ENCODE assay signal across 8 cellular contexts in genomic region chr1:120123813-120124212, GRCh38. TPM values are rescaled to one million over a fixed set of nuclear protein-coding genes. Genes with fewer than 3 reads are reported as not detected.
DNase-seq lines count a peak whose midpoint lies in the region; ATAC-seq and TF ChIP-seq lines count a peak whose summit lies in the region.
"Not testable (repeated sequence)": the region's sequence is repeated elsewhere in the genome, so short reads cannot be mapped to it uniquely, and the experiment has no call there.

No MANE protein-coding gene starts in this region.

- not testable (repeated sequence) for H3K27me3 ChIP-seq in CD4-positive, CD25-positive, alpha-beta regulatory T cell (ENCODE audit: control insufficient read depth, insufficient read depth, low read length); Loucy (ENCODE audit: insufficient read depth, low read length, poor library complexity, severe bottlenecking)

- not testable (repeated sequence) for H3F3A ChIP-seq in Loucy (ENCODE audit: low read depth)

- not testable (repeated sequence) for H2AFZ ChIP-seq in Loucy (ENCODE audit: low read length)

- H3K36me3 Mint-ChIP-seq in CD4-positive, CD25-positive, alpha-beta regulatory T cell; activated naive CD4-positive, alpha-beta T cell treated with anti-CD3 and anti-CD28 coated beads, Interleukin-2, amount 50 U/mL, for 72 hours: not testable (repeated sequence)

- not testable (repeated sequence) for H3K27me3 Mint-ChIP-seq in CD4-positive, CD25-positive, alpha-beta regulatory T cell

- not testable (repeated sequence) for DNase-seq in CD4-positive, CD25-positive, alpha-beta regulatory T cell; activated naive CD4-positive, alpha-beta T cell treated with anti-CD3 and anti-CD28 coated beads, Interleukin-2, amount 50 U/mL, for 72 hours (ENCODE audit: low spot score in 2 of 2); left ventricle myocardium superior
- DNase-seq in pons (ENCODE audit: low spot score), result peak; percentile 37

- H3K4me3 ChIP-seq in CD4-positive, CD25-positive, alpha-beta regulatory T cell (ENCODE audit: low read depth, low read length); Loucy (ENCODE audit: low read length, poor library complexity, severe bottlenecking): not testable (repeated sequence)

- peak; percentile 12 to 45 for ATAC-seq in CD4-positive, CD25-positive, alpha-beta regulatory T cell (ENCODE audit: low read depth in 2 of 2)
- ATAC-seq in GM19023 (IDR thresholded peaks at IDR 0.05; ENCODE audit: unreplicated experiment) (peak; percentile 49), HG02678 (IDR thresholded peaks at IDR 0.05; ENCODE audit: unreplicated experiment) (peak; percentile 59), SK-N-SH treated with all-trans-retinoic acid at 6 μM for 48 hours (peak; percentile 22; the same call in 1 of the 3 replicates), left ventricle myocardium superior (peak; percentile 71)
- peak; percentile 36 to 78 for ATAC-seq in activated naive CD4-positive, alpha-beta T cell treated with anti-CD3 and anti-CD28 coated beads, Interleukin-2, amount 50 U/mL, for 72 hours

- peaks cover 0 to 16% (median 3%) of the 10 kb centered on the region in 4 donors for H3K4me1 Mint-ChIP-seq in CD4-positive, CD25-positive, alpha-beta regulatory T cell

- not testable (repeated sequence) for H3K9me3 Mint-ChIP-seq in CD4-positive, CD25-positive, alpha-beta regulatory T cell; activated naive CD4-positive, alpha-beta T cell treated with anti-CD3 and anti-CD28 coated beads, Interleukin-2, amount 50 U/mL, for 72 hours

- H4K20me1 ChIP-seq in Loucy (ENCODE audit: insufficient read depth, low read length, poor library complexity, severe bottlenecking), result not testable (repeated sequence)

- not testable (repeated sequence) for H3K9ac ChIP-seq in Loucy (ENCODE audit: low read depth, low read length, poor library complexity, severe bottlenecking)

- H3K36me3 ChIP-seq in CD4-positive, CD25-positive, alpha-beta regulatory T cell (ENCODE audit: control insufficient read depth, insufficient read depth, low read length); Loucy (ENCODE audit: insufficient read depth, low read length): not testable (repeated sequence)

- not testable (repeated sequence) for H3K79me2 ChIP-seq in Loucy (ENCODE audit: insufficient read depth, low read length)

- TF ChIP-seq CTCF in Loucy (conservative IDR thresholded peaks at IDR 0.05; ENCODE audit: low read length), result not testable (repeated sequence)

- H3K4me3 Mint-ChIP-seq in CD4-positive, CD25-positive, alpha-beta regulatory T cell, result not testable (repeated sequence)

- not testable (repeated sequence) for H3K27ac ChIP-seq in CD4-positive, CD25-positive, alpha-beta regulatory T cell (ENCODE audit: insufficient read depth, low read length, poor library complexity, severe bottlenecking)

- intact Hi-C loops in left ventricle myocardium superior (cut with micrococcal nuclease), result not testable (repeated sequence)

- not testable (repeated sequence) for H3K9me2 ChIP-seq in Loucy (replicated peaks; ENCODE audit: low read depth, low read length)

- peak overlapping the region; percentile 24 for H3K4me2 ChIP-seq in Loucy (ENCODE audit: low read depth, low read length, poor library complexity, severe bottlenecking)

- not testable (repeated sequence) for H3K9me3 ChIP-seq in CD4-positive, CD25-positive, alpha-beta regulatory T cell (ENCODE audit: control insufficient read depth in 2 of 2, low read length in 2 of 2); Loucy (ENCODE audit: insufficient read depth, low read depth, low read length)

- not testable (repeated sequence) for H3K27ac Mint-ChIP-seq in CD4-positive, CD25-positive, alpha-beta regulatory T cell
- H3K27ac Mint-ChIP-seq in activated naive CD4-positive, alpha-beta T cell treated with anti-CD3 and anti-CD28 coated beads, Interleukin-2, amount 50 U/mL, for 72 hours, result peak overlapping the region in 1 of 2 donors; percentile 33

- H3K4me1 ChIP-seq in CD4-positive, CD25-positive, alpha-beta regulatory T cell (ENCODE audit: control insufficient read depth, insufficient read depth, low read length, poor library complexity, severe bottlenecking); Loucy (ENCODE audit: insufficient read depth, low read length, poor library complexity, severe bottlenecking): not testable (repeated sequence)

RNA-seq across cellular contexts. Expression of gene SEC22B, which starts 52.5 kb away (rescaled TPM):
- total RNA-seq in CD4-positive, CD25-positive, alpha-beta regulatory T cell, result 24.9 TPM
- 10 to 100 TPM; 16.4 to 20.6 (median 18.4) TPM for polyA plus RNA-seq in CD4-positive, CD25-positive, alpha-beta regulatory T cell
- 10 to 100 TPM; 21.2 to 31.1 TPM for total RNA-seq in activated naive CD4-positive, alpha-beta T cell treated with anti-CD3 and anti-CD28 coated beads, Interleukin-2, amount 50 U/mL, for 72 hours
- 14.0 TPM for total RNA-seq in left ventricle myocardium superior

RNA-seq across cellular contexts. Expression of gene NOTCH2, which starts 54.4 kb away (rescaled TPM):
- total RNA-seq in CD4-positive, CD25-positive, alpha-beta regulatory T cell, result 54.2 TPM
- 10 to 100 TPM; 13.9 to 25.8 (median 20.3) TPM for polyA plus RNA-seq in CD4-positive, CD25-positive, alpha-beta regulatory T cell
- total RNA-seq in activated naive CD4-positive, alpha-beta T cell treated with anti-CD3 and anti-CD28 coated beads, Interleukin-2, amount 50 U/mL, for 72 hours, result 10 to 100 TPM; 42.6 to 79.6 TPM
- total RNA-seq in left ventricle myocardium superior, result 15.6 TPM
